Comparison of ENCODE assay signal across 28 cellular contexts in the genomic region with DNA sequence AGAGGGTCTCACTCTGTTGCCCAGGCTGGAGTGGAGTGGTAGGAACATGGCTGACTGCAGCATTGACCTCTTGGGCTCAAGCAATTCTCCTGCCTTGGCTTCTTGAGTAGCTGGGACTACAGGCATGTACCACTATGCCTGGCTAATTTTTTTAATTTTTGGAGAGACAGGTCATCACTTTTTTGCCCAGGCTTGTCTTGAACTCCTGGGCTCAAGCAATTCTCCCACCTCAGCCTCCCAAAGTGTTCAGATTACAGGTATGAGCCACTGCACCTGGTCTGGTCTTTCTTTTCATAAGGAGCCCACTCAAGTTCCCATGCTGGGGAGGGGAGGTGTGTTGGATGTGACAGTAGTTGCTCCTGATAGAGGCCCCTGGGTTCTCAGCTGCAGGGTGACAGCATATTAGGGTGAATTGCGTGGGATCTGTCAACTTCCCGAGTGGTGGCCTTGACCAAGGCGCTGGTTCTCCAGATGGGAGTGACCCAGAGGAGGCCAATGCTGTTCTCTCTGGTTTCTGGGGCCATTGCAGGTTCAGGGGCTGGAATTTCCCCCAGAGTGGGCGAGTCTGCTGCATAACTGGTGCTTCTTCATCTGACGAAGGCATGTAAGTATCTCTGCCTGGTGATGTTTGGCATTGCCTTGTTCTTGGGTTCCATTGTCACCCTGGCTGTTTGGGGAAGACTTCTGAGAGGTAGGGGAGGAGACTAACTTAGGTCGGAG. TPM values are rescaled to one million over a fixed set of nuclear protein-coding genes. Genes with fewer than 3 reads are reported as not detected.
"Had no signal": no experiment of that assay in that cellular context is flagged by ENCODE, and none has a peak within 500 bp of the region (broad histone marks: within the 10 kb centered on the region; RNA-seq: fewer than 3 reads in every experiment).

No MANE protein-coding gene starts in this region.

- H3K4me1 Mint-ChIP-seq: activated naive CD8-positive, alpha-beta T cell treated with anti-CD3 and anti-CD28 coated beads, Interleukin-2, amount 50 U/mL, for 24 hours; activated T-helper 17 cell treated with anti-CD3 and anti-CD28 coated beads, Interleukin-2, amount 50 U/mL, for 72 hours had no signal

- H3K4me1 ChIP-seq: ascending aorta, body of pancreas, SJCRH30 had no signal

- H3K9me3 ChIP-seq: ascending aorta, body of pancreas, MG63, SJCRH30, SK-N-SH had no signal

- H3K27ac Mint-ChIP-seq: activated CD4-positive, alpha-beta memory T cell treated with anti-CD3 and anti-CD28 coated beads for 36 hours; activated CD4-positive, alpha-beta T cell treated with anti-CD3 and anti-CD28 coated beads, Interleukin-2, amount 10 ng/mL, durations not matched to agents 7 days and 5 days; activated naive CD4-positive, alpha-beta T cell treated with anti-CD3 and anti-CD28 coated beads, Interleukin-2, amount 50 U/mL, for 72 hours; activated naive CD8-positive, alpha-beta T cell treated with anti-CD3 and anti-CD28 coated beads, Interleukin-2, amount 50 U/mL, for 24 hours; activated T-helper 17 cell treated with anti-CD3 and anti-CD28 coated beads, Interleukin-2, amount 50 U/mL, for 72 hours had no signal

- H3K4me3 Mint-ChIP-seq: activated CD4-positive, alpha-beta memory T cell treated with anti-CD3 and anti-CD28 coated beads for 36 hours; activated CD4-positive, alpha-beta T cell treated with anti-CD3 and anti-CD28 coated beads, Interleukin-2, amount 10 ng/mL, durations not matched to agents 7 days and 5 days; activated naive CD8-positive, alpha-beta T cell treated with anti-CD3 and anti-CD28 coated beads, Interleukin-2, amount 50 U/mL, for 24 hours; activated T-helper 17 cell treated with anti-CD3 and anti-CD28 coated beads, Interleukin-2, amount 50 U/mL, for 72 hours had no signal

- H3K9me3 Mint-ChIP-seq: activated CD4-positive, alpha-beta memory T cell treated with anti-CD3 and anti-CD28 coated beads for 36 hours; activated CD4-positive, alpha-beta T cell treated with anti-CD3 and anti-CD28 coated beads, Interleukin-2, amount 10 ng/mL, durations not matched to agents 7 days and 5 days; activated naive CD4-positive, alpha-beta T cell treated with anti-CD3 and anti-CD28 coated beads, Interleukin-2, amount 50 U/mL, for 72 hours; activated naive CD8-positive, alpha-beta T cell treated with anti-CD3 and anti-CD28 coated beads, Interleukin-2, amount 50 U/mL, for 24 hours; activated T-helper 17 cell treated with anti-CD3 and anti-CD28 coated beads, Interleukin-2, amount 50 U/mL, for 72 hours had no signal

- DNase-seq: activated CD4-positive, alpha-beta memory T cell treated with anti-CD3 and anti-CD28 coated beads for 36 hours; activated CD4-positive, alpha-beta T cell treated with anti-CD3 and anti-CD28 coated beads, Interleukin-2, amount 10 ng/mL, durations not matched to agents 7 days and 5 days; activated CD4-positive, CD25-positive, alpha-beta regulatory T cell; activated naive CD8-positive, alpha-beta T cell treated with anti-CD3 and anti-CD28 coated beads, Interleukin-2, amount 50 U/mL, for 24 hours; activated T-cell treated with anti-CD3 and anti-CD28 coated beads for 4 hours; activated T-cell treated with anti-CD3 and anti-CD28 coated beads, Interleukin-2, amount 50 U/mL, for 48 hours; amniotic stem cell; body of pancreas; MG63; NCI-H1105; NCI-H1436; NCI-H1694 treated with DMSO at 0.1 percent for 48 hours; NCI-H2029 treated with DMSO at 0.1 percent for 48 hours; NCI-H345; NCI-H510A; NCI-H526 treated with DMSO at 0.1 percent for 48 hours; NCI-H82; Right ventricle myocardium superior; RPMI8226; SJCRH30; SK-N-SH; T-helper 1 cell had no signal

- H3K27ac ChIP-seq: ascending aorta, body of pancreas, KMS-11, SJCRH30, VCaP had no signal

- H3K36me3 Mint-ChIP-seq: activated CD4-positive, alpha-beta memory T cell treated with anti-CD3 and anti-CD28 coated beads for 36 hours; activated naive CD4-positive, alpha-beta T cell treated with anti-CD3 and anti-CD28 coated beads, Interleukin-2, amount 50 U/mL, for 72 hours had no signal

- H3K4me3 ChIP-seq: ascending aorta, body of pancreas, MG63, SJCRH30 had no signal

- H3K4me2 ChIP-seq: KMS-11, SK-N-SH had no signal

- H3K27me3 ChIP-seq: ascending aorta, body of pancreas, MG63, SJCRH30 had no signal

- H3K36me3 ChIP-seq: ascending aorta, MG63, SJCRH30 had no signal

- H3K9ac ChIP-seq: KMS-11, SK-N-SH had no signal

RNA-seq across cellular contexts. Expression of a gene that starts 52.4 kb away (rescaled TPM):
- total RNA-seq: activated CD8-positive, alpha-beta memory T cell treated with anti-CD3 and anti-CD28 coated beads for 36 hours; body of pancreas had no signal
